Comparison of ENCODE assay signal across 9 cellular contexts in the genomic region with DNA sequence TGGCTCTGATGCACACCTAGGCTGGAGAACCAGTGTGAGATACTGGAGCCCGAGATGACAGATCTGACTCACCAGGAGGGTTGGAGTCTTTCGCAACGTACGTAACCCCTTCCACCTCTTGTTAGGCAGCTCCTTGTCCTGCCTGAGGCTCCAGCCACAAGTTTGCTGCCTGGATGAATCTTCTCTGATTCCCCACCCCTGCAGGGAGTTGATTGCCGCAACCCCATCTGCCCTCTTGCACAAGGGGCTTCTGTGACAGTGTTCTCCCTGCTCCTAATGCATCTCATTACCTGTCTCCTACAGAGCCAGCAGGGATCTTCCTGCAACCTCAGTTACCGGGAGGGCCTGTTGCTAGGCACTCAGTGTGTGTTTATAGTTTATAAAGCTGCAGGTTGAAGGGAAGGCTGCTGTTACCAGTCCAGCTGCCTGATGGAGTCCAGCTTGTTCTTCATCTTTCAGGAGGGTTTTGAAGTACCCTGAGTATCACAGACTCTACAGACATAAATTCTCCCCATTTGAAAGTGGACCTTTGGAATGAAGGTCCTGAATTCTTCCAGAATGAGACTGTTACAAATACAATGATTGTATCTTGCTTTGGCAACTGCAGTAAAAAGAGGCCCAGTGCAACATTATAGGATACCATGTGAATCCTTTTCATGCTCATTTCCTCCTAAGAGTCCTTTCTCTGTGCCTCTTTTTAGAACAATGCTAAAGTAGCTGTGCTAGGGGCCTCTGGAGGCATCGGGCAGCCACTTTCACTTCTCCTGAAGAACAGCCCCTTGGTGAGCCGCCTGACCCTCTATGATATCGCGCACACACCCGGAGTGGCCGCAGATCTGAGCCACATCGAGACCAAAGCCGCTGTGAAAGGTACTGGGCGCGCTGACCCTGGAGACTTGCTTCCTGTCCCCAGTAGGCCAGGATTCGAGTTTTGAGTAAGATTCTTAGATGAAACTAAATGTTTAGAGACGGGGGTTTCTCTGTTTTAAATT. TPM values are rescaled to one million over a fixed set of nuclear protein-coding genes. Genes with fewer than 3 reads are reported as not detected.
DNase-seq lines count a peak whose midpoint lies in the region; ATAC-seq and TF ChIP-seq lines count a peak whose summit lies in the region.
"Had no signal": no experiment of that assay in that cellular context is flagged by ENCODE, and none has a peak within 500 bp of the region (broad histone marks: within the 10 kb centered on the region; RNA-seq: fewer than 3 reads in every experiment).

No MANE protein-coding gene starts in this region.

- H3K9me3 ChIP-seq in IMR-90 (ENCODE audit: control insufficient read depth, insufficient read depth, low read length) (no peaks in the 10 kb centered on the region), adipocyte (ENCODE audit: control insufficient read depth, low read length) (no peaks in the 10 kb centered on the region)

- CTCF ChIA-PET in IMR-90 (lab: Yijun Ruan, JAX): no interaction called here
- CTCF ChIA-PET in activated CD8-positive, alpha-beta T cell treated with anti-CD3 and anti-CD28 coated beads for 36 hours (lab: Charles Lee): no interaction called here

- H3K36me3 ChIP-seq in IMR-90 (ENCODE audit: control insufficient read depth, insufficient read depth, low read length) (peaks cover 32% of the 10 kb centered on the region), adipocyte (ENCODE audit: control insufficient read depth, insufficient read depth, low read length, severe bottlenecking) (peaks cover 51% of the 10 kb centered on the region)

- DNase-seq in ACHN (peak; percentile 91), IMR-90 (peak; percentile 77), adipocyte (ENCODE audit: low read depth) (peak; percentile 66), iris pigment epithelial cell (ENCODE audit: low read depth) (peak; percentile 88), inferior parietal cortex (ENCODE audit: extremely low spot score) (no peak)
- DNase-seq in activated CD8-positive, alpha-beta T cell treated with anti-CD3 and anti-CD28 coated beads for 36 hours: no peak
- DNase-seq: DMS79 treated with DMSO at 0.1 percent for 48 hours had no signal

- no peak for TF ChIP-seq POLR2A in IMR-90 (IDR thresholded peaks at IDR 0.05; ENCODE audit: low read depth, low read length)

- in situ Hi-C loops in ACHN (cut with HindIII; ENCODE audit: low pct_ligation_motif_present, low pct_unique_long_range_greater_than_20kb, low sequenced_read_pairs) (no loop called here), IMR-90 (cut with MboI; ENCODE audit: low sequenced_read_pairs) (no loop called here)

- H3K27ac Mint-ChIP-seq in activated CD8-positive, alpha-beta T cell treated with anti-CD3 and anti-CD28 coated beads for 36 hours: no peak overlapping the region

- no peak overlapping the region for H2BK5ac ChIP-seq in IMR-90 (ENCODE audit: low read depth, low read length, poor library complexity, severe bottlenecking)

- H3K9me1 ChIP-seq in IMR-90 (ENCODE audit: insufficient read depth, low read length): peaks cover 24% of the 10 kb centered on the region

- H3K4me1 ChIP-seq in IMR-90 (ENCODE audit: control insufficient read depth, insufficient read depth, low read length) (peaks cover 14% of the 10 kb centered on the region), adipocyte (ENCODE audit: control insufficient read depth, insufficient read depth, low read length) (peaks cover 15% of the 10 kb centered on the region)

- no peak overlapping the region for H3K4me3 Mint-ChIP-seq in activated CD8-positive, alpha-beta T cell treated with anti-CD3 and anti-CD28 coated beads for 36 hours

- no peak overlapping the region for H3K9ac ChIP-seq in IMR-90 (ENCODE audit: low read depth, low read length)
- H3K9ac ChIP-seq in adipocyte (ENCODE audit: low read length): peak overlapping the region; percentile 23

- POLR2A ChIA-PET in IMR-90 (lab: Charles Lee; ENCODE audit: unreplicated experiment): no interaction called here
- POLR2A ChIA-PET in activated CD8-positive, alpha-beta T cell treated with anti-CD3 and anti-CD28 coated beads for 36 hours (lab: Charles Lee): interaction anchor here (1.1 kb wide), 1 partner anchor 17 kb away, joined by 3 read pairs; no protein-coding TSS in a partner anchor

- H4K91ac ChIP-seq in IMR-90 (ENCODE audit: insufficient read depth, low read depth, low read length): no peak overlapping the region

- no TSS peak for BruUV-seq in IMR-90 (replicated peaks; lab: Mats Ljungman, UMichigan)

- H3K4me3 ChIP-seq in IMR-90 (ENCODE audit: insufficient read depth, low read depth, low read length): no peak overlapping the region
- no peak overlapping the region for H3K4me3 ChIP-seq in adipocyte (ENCODE audit: low read length)

- WGBS in IMR-90 (ENCODE audit: extremely low coverage in 2 of 2, insufficient read length in 1 of 2), 2 experiments: 82% methylated on average over 7 of the region's 18 CpGs; no CpG with 5 or more reads in 1 of the 2 experiments

- no peak overlapping the region for H4K5ac ChIP-seq in IMR-90 (ENCODE audit: low read depth, low read length)

- no peak overlapping the region; the same call in 1 of the 2 replicates for H2BK20ac ChIP-seq in IMR-90 (ENCODE audit: low read depth, low read length)

- H2AK5ac ChIP-seq in IMR-90 (ENCODE audit: low read depth, low read length): no peak overlapping the region

- H3K56ac ChIP-seq in IMR-90 (ENCODE audit: extremely low read depth, insufficient read depth, low read length): no peak overlapping the region

- ATAC-seq in IMR-90 (ENCODE audit: low read depth) (peak; percentile 59), HG02884 (IDR thresholded peaks at IDR 0.05; ENCODE audit: unreplicated experiment) (no peak), GM18868 (IDR thresholded peaks at IDR 0.05; ENCODE audit: unreplicated experiment) (no peak)
- ATAC-seq in activated CD8-positive, alpha-beta T cell treated with anti-CD3 and anti-CD28 coated beads for 36 hours: no peak

- no peak for TF ChIP-seq RAD21 in IMR-90 (IDR thresholded peaks at IDR 0.05; ENCODE audit: low read length)

- H2BK120ac ChIP-seq in IMR-90 (ENCODE audit: low read depth, low read length): no peak overlapping the region

- no peak overlapping the region for H2BK15ac ChIP-seq in IMR-90 (ENCODE audit: low read depth, low read length)

- H3K79me1 ChIP-seq in IMR-90 (ENCODE audit: low read depth in 1 of 2, low read length in 2 of 2): peaks cover 46 to 93% of the 10 kb centered on the region in 2 experiments

- H3K27me3 Mint-ChIP-seq in activated CD8-positive, alpha-beta T cell treated with anti-CD3 and anti-CD28 coated beads for 36 hours: no peaks in the 10 kb centered on the region

- no peak for TF ChIP-seq CTCF in IMR-90 (conservative IDR thresholded peaks at IDR 0.05; ENCODE audit: low read depth, low read length)
- TF ChIP-seq CTCF in activated CD8-positive, alpha-beta T cell treated with anti-CD3 and anti-CD28 coated beads for 36 hours (IDR thresholded peaks at IDR 0.05): no peak

- dilution Hi-C loops in IMR-90 (cut with HindIII; ENCODE audit: low sequenced_read_pairs, unreplicated experiment): no loop called here

- peak overlapping the region; percentile 39 for H2AK9ac ChIP-seq in IMR-90 (replicated peaks; ENCODE audit: low read depth, low read length, poor library complexity)

- H3K23ac ChIP-seq in IMR-90 (ENCODE audit: low read depth, low read length): no peak overlapping the region; the same call in none of the 2 replicates

- no peak overlapping the region for H3K18ac ChIP-seq in IMR-90 (ENCODE audit: low read depth, low read length)

- H3K14ac ChIP-seq in IMR-90 (replicated peaks; ENCODE audit: low read depth, low read length): no peak overlapping the region

- H3K9me3 Mint-ChIP-seq in activated CD8-positive, alpha-beta T cell treated with anti-CD3 and anti-CD28 coated beads for 36 hours: no peaks in the 10 kb centered on the region

- intact Hi-C loops in IMR-90 (cut with micrococcal nuclease): loop anchor here (5.0 kb wide), 1 partner anchor 78 kb away; no protein-coding TSS in a partner anchor
- intact Hi-C loops in activated CD8-positive, alpha-beta T cell treated with anti-CD3 and anti-CD28 coated beads for 36 hours (cut with micrococcal nuclease): no loop called here

- H3K27me3 ChIP-seq in IMR-90 (ENCODE audit: control insufficient read depth, insufficient read depth, low read length) (no peaks in the 10 kb centered on the region), adipocyte (replicated peaks; ENCODE audit: control insufficient read depth, insufficient read depth, low read length) (no peaks in the 10 kb centered on the region)

- no peak overlapping the region; the same call in 1 of the 2 replicates for H3K4me2 ChIP-seq in IMR-90 (ENCODE audit: low read depth, low read length)

- peak overlapping the region; percentile 70; the same call in 1 of the 2 replicates for H3K27ac ChIP-seq in IMR-90 (ENCODE audit: insufficient read depth, low read length)

- H3K4ac ChIP-seq in IMR-90 (ENCODE audit: low read depth, low read length): no peak overlapping the region

- H4K20me1 ChIP-seq in IMR-90 (ENCODE audit: insufficient read depth, low read length): peaks cover 65% of the 10 kb centered on the region

- peaks cover 48% of the 10 kb centered on the region for H3K36me3 Mint-ChIP-seq in activated CD8-positive, alpha-beta T cell treated with anti-CD3 and anti-CD28 coated beads for 36 hours (ENCODE audit: low read depth)

- H2AFZ ChIP-seq in IMR-90 (replicated peaks; ENCODE audit: low read length, poor library complexity): no peak overlapping the region

- H3K4me1 Mint-ChIP-seq in activated CD8-positive, alpha-beta T cell treated with anti-CD3 and anti-CD28 coated beads for 36 hours (ENCODE audit: low read depth): peaks cover 20% of the 10 kb centered on the region

- no peak overlapping the region for H4K8ac ChIP-seq in IMR-90 (ENCODE audit: low read depth in 2 of 2, low read length in 2 of 2)

TF ChIP-seq in IMR-90, 13 proteins besides CTCF, POLR2A, EP300 and RAD21:
- no peak for TF ChIP-seq RFX5 (IDR thresholded peaks at IDR 0.05; ENCODE audit: low read depth, low read length)
- TF ChIP-seq BHLHE40 (IDR thresholded peaks at IDR 0.05; ENCODE audit: low read depth, low read length): no peak
- no peak for TF ChIP-seq MAFK (IDR thresholded peaks at IDR 0.05; ENCODE audit: low read depth, low read length)
- no peak for TF ChIP-seq MAZ (IDR thresholded peaks at IDR 0.05; ENCODE audit: borderline replicate concordance, low read depth, low read length)
- TF ChIP-seq CEBPB (IDR thresholded peaks at IDR 0.05; ENCODE audit: low read depth, low read length): peak; percentile 97
- no peak for TF ChIP-seq NFE2L2 (IDR thresholded peaks at IDR 0.05; ENCODE audit: low read depth, low read length)

RNA-seq across cellular contexts. Expression of gene MDH2, which starts 6.5 kb away (rescaled TPM):
- 55.4 and 56.1 TPM in 2 replicates for total RNA-seq in IMR-90 (2012; rRNA removed)
- 206 and 232 TPM in 2 replicates for polyA plus RNA-seq in IMR-90 (2012; rRNA removed)
- polyA plus RNA-seq in IMR-90 (2012; cell fraction: cytosol; rRNA removed): 161 and 191 TPM in 2 replicates
- 83.5 and 115 TPM in 2 replicates for polyA plus RNA-seq in IMR-90 (2012; cell fraction: nucleus; rRNA removed; ENCODE audit: low replicate concordance)
- total RNA-seq in activated CD8-positive, alpha-beta T cell treated with anti-CD3 and anti-CD28 coated beads for 36 hours: 100 to 1,000 TPM; 278 to 292 TPM

RNA-seq across cellular contexts. Expression of gene STYXL1, which starts 6.6 kb away (rescaled TPM):
- total RNA-seq in IMR-90 (2012; rRNA removed): 70.0 and 73.8 TPM in 2 replicates
- polyA plus RNA-seq in IMR-90 (2012; rRNA removed): 53.9 and 66.1 TPM in 2 replicates
- polyA plus RNA-seq in IMR-90 (2012; cell fraction: cytosol; rRNA removed): 40.2 and 55.4 TPM in 2 replicates
- 23.0 and 50.8 TPM in 2 replicates for polyA plus RNA-seq in IMR-90 (2012; cell fraction: nucleus; rRNA removed; ENCODE audit: low replicate concordance)
- 10 to 100 TPM; 25.9 to 26.9 TPM for total RNA-seq in activated CD8-positive, alpha-beta T cell treated with anti-CD3 and anti-CD28 coated beads for 36 hours

Comparison
In these comparisons a context has a peak if more than half of its experiments do, and no peak if none do; other contexts are left out.
1. DNase-seq: peak in ACHN (single experiment), IMR-90 (single experiment), adipocyte (single experiment) and iris pigment epithelial cell (single experiment); none in activated CD8-positive, alpha-beta T cell treated with anti-CD3 and anti-CD28 coated beads for 36 hours (single experiment) and inferior parietal cortex (single experiment).